Comparison of ENCODE assay signal across 8 cellular contexts in genomic region chr16:11667824-11668589, GRCh38. TPM values are rescaled to one million over a fixed set of nuclear protein-coding genes. Genes with fewer than 3 reads are reported as not detected.
DNase-seq lines count a peak whose midpoint lies in the region; ATAC-seq and TF ChIP-seq lines count a peak whose summit lies in the region.

TSS of gene SNN (plus strand) at chr16:11668455. CDS start at chr16:11676060, 7,605 bp downstream.

- peaks cover 6% of the 10 kb centered on the region for H3K4me1 ChIP-seq in Panc1 (ENCODE audit: control insufficient read depth, insufficient read depth, low read length)
- H3K4me1 ChIP-seq in esophagus squamous epithelium, result peaks cover 42 to 71% (median 43%) of the 10 kb centered on the region in 3 donors

- no peak for TF ChIP-seq CTCF in Panc1 (IDR thresholded peaks at IDR 0.05)
- TF ChIP-seq CTCF in esophagus squamous epithelium (IDR thresholded peaks at IDR 0.05), result no peak

- ATAC-seq in GM19397 (IDR thresholded peaks at IDR 0.05; ENCODE audit: unreplicated experiment), result peak; percentile 59
- ATAC-seq in Panc1, result peak; percentile 95

- no TSS peak for BruUV-seq in Panc1 (replicated peaks; lab: Mats Ljungman, UMichigan)

- in situ Hi-C loops in Panc1 (cut with HindIII; ENCODE audit: low pct_unique_long_range_greater_than_20kb, low sequenced_read_pairs), result no loop called here

- CTCF ChIA-PET in Panc1 (lab: Charles Lee), result interaction anchor here (0.6 kb wide), 1 partner anchor 335 kb away, joined by 3 read pairs; no protein-coding TSS in a partner anchor

- intact Hi-C loops in Panc1 (cut with micrococcal nuclease; ENCODE audit: unreplicated experiment) (no loop called here), esophagus squamous epithelium (cut with DNase I) (no loop called here)

- TF ChIP-seq POLR2A in esophagus squamous epithelium (IDR thresholded peaks at IDR 0.05), result no peak

- H3K9me3 ChIP-seq in Panc1 (ENCODE audit: control insufficient read depth, insufficient read depth, low read depth, low read length) (no peaks in the 10 kb centered on the region), esophagus squamous epithelium (no peaks in the 10 kb centered on the region)

- H3K27ac ChIP-seq in Panc1 (ENCODE audit: low read length) (peak within 1 kb of the TSS; percentile 56), esophagus squamous epithelium (peak within 1 kb of the TSS; percentile 82 to 92 (median 87))

- H3K27me3 ChIP-seq in Panc1 (ENCODE audit: control insufficient read depth, insufficient read depth, low read length), result no peaks in the 10 kb centered on the region
- no peaks in the 10 kb centered on the region for H3K27me3 ChIP-seq in esophagus squamous epithelium

- H3K36me3 ChIP-seq in Panc1 (ENCODE audit: control insufficient read depth, insufficient read depth, low read length) (no peaks in the 10 kb centered on the region; the same call in 1 of the 2 replicates), esophagus squamous epithelium (no peaks in the 10 kb centered on the region)

- POLR2A ChIA-PET in Panc1 (lab: Charles Lee), result no interaction called here

- DNase-seq in CD1c-positive myeloid dendritic cell (ENCODE audit: extremely low spot score) (peak; percentile 95), HT1080 (ENCODE audit: low read depth) (peak; percentile 32), Panc1 (ENCODE audit: low read depth, low spot score) (no peak), esophagus squamous epithelium (lab: John Stamatoyannopoulos, UW) (no peak), myocyte (ENCODE audit: low read depth) (peak; percentile 89)
- peak; percentile 88 to 90 for DNase-seq in activated T-cell treated with anti-CD3 and anti-CD28 coated beads, Interleukin-2, amount 50 U/mL, for 48 hours
- peak; percentile 64 for DNase-seq in stimulated activated CD8-positive, alpha-beta memory T cell treated with anti-CD3 and anti-CD28 coated beads, Interleukin-7, amount 100 ng/mL, for 24 hours (ENCODE audit: low read depth)

- WGBS in esophagus squamous epithelium, 2 donors, result 7 to 25% methylated on average over 3 to 21 of the region's 90 CpGs

- H3K4me3 ChIP-seq in Panc1 (ENCODE audit: low read depth in 2 of 2, low read length in 2 of 2), result peak within 1 kb of the TSS; percentile 55 to 62
- H3K4me3 ChIP-seq in esophagus squamous epithelium, result peak within 1 kb of the TSS; percentile 70 to 96 (median 79)

RNA-seq across cellular contexts. Expression of gene SNN, which starts in this region (rescaled TPM):
- 9.5 and 10.2 TPM in 2 replicates for total RNA-seq in HT1080 (2014; rRNA removed; shearing (Covaris generic))
- polyA plus RNA-seq in HT1080 (2015; cell fraction: cytosol; rRNA removed), result 7.6 and 7.9 TPM in 2 replicates
- polyA plus RNA-seq in HT1080 (2015; cell fraction: nucleus; rRNA removed), result 2.4 and 2.7 TPM in 2 replicates
- total RNA-seq in Panc1 (2021; ENCODE audit: unreplicated experiment) (15.6 TPM), esophagus squamous epithelium (10 to 100 TPM; 13.7 to 22.9 (median 17.0) TPM), myocyte (14.4 and 15.4 TPM in 2 replicates)
- polyA plus RNA-seq in Panc1 (2012; ENCODE audit: insufficient read length), result 16.8 TPM
- polyA plus RNA-seq in myocyte (2012), result 13.9 TPM

Comparison
In these comparisons a context has a peak if more than half of its experiments do, and no peak if none do; other contexts are left out.
1. DNase-seq: peak in CD1c-positive myeloid dendritic cell (single experiment), HT1080 (single experiment), activated T-cell treated with anti-CD3 and anti-CD28 coated beads, Interleukin-2, amount 50 U/mL, for 48 hours (2 of 2), myocyte (single experiment) and stimulated activated CD8-positive, alpha-beta memory T cell treated with anti-CD3 and anti-CD28 coated beads, Interleukin-7, amount 100 ng/mL, for 24 hours (single experiment); none in Panc1 (single experiment) and esophagus squamous epithelium (single experiment).